In the genomic region with DNA sequence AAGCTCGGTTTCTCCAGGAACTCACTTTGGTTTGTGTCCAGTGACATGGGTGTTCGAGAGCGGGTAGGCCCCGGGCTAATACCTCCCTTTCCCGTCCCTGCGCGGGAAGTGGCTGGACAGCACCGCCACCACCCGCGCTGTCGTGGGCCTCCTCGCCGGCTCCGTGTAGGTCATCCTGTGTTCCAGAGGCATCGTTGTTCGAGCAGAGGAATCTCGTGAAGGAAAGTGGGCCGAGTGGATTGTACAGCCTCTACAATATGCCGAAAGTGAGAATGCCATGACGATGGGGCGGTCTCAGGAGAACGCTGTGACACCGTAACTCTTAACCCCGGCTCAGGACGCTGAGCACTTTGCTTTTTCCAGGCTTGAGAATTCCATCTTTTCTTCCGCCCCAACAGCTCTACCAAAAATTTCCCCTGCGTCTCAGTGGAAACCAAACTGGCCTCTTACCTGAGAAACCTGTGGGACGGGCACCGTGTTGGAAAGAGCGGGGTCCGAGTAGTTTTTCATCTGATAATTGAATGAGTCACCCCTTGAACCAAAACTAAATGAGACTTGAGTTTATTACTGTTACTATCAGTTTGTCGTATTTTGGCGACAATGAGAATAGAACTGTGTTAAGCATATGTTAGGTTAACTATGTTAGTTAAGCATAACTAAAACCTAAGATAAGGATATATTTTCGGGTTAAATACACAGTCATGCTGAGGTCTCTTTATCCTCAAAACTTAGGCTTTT, we compare ENCODE assay signal across 8 cellular contexts. TPM values are rescaled to one million over a fixed set of nuclear protein-coding genes. Genes with fewer than 3 reads are reported as not detected.
DNase-seq lines count a peak whose midpoint lies in the region; ATAC-seq, FAIRE-seq and TF ChIP-seq lines count a peak whose summit lies in the region.

No MANE protein-coding gene starts in this region.

- H3K27ac ChIP-seq in ACC112 (ENCODE audit: low read depth, low read length), result peak overlapping the region; percentile 97
- H3K27ac ChIP-seq in HUES48 (ENCODE audit: low read depth, low read length), result peak overlapping the region; percentile 95
- peak overlapping the region; percentile 98 for H3K27ac ChIP-seq in K562 (ENCODE audit: extremely low read depth, low read depth, low read length)
- H3K27ac ChIP-seq in liver (ENCODE audit: low read depth in 1 of 2, low read length in 2 of 2), result peak overlapping the region; percentile 90 to 95

- FAIRE-seq in K562 (lab: Jason Lieb, UNC), result no peak

- H3K4me1 ChIP-seq in ACC112 (ENCODE audit: control insufficient read depth, insufficient read depth, low read length, unreplicated experiment) (peaks cover 51% of the 10 kb centered on the region), HUES48 (ENCODE audit: control insufficient read depth, insufficient read depth, low read length) (peaks cover 6% of the 10 kb centered on the region; the same call in 1 of the 2 replicates), K562 (replicated peaks in 1 of 2; ENCODE audit: control insufficient read depth in 2 of 2, insufficient read depth in 2 of 2, low read length in 2 of 2) (peaks cover 2 to 16% of the 10 kb centered on the region in 2 experiments; a peak in 2 of 5 replicates), liver (ENCODE audit: control insufficient read depth in 4 of 4, insufficient read depth in 4 of 4, low read length in 3 of 4) (peaks cover 7 to 47% (median 40%) of the 10 kb centered on the region in 4 donors)

- peaks cover 6% of the 10 kb centered on the region; the same call in 1 of the 2 replicates for H4K20me1 ChIP-seq in K562 (replicated peaks; ENCODE audit: control insufficient read depth, insufficient read depth, low read length)

- H2AFZ ChIP-seq in ACC112 (ENCODE audit: low read length, unreplicated experiment), result peak overlapping the region; percentile 48
- peak overlapping the region; percentile 95 for H2AFZ ChIP-seq in K562 (ENCODE audit: low read depth, low read length)

- peak in 1 of 4 experiments; percentile 28 for DNase-seq in K562 (ENCODE audit: extremely low read depth in 1 of 4, low spot score in 3 of 4)
- DNase-seq in type B pancreatic cell (ENCODE audit: extremely low spot score, unreplicated experiment), result no peak
- no peak for DNase-seq in C1 segment of cervical spinal cord (lab: John Stamatoyannopoulos, UW)
- DNase-seq in NCI-H345 treated with DMSO at 0.1 percent for 48 hours (lab: John Stamatoyannopoulos, UW; ENCODE audit: unreplicated experiment), result no peak

- TSS peak; percentile 74 for BruUV-seq in K562 (replicated peaks; lab: Mats Ljungman, UMichigan)

- peak overlapping the region; percentile 87 for H3K4me2 ChIP-seq in K562 (ENCODE audit: insufficient read depth, low read length)

- peak overlapping the region; percentile 99 for H3K4me3 Mint-ChIP-seq in type B pancreatic cell

- TF ChIP-seq RAD21 in K562 (CRISPR knock-in tag; conservative IDR thresholded peaks at IDR 0.05 in 1 of 2, IDR thresholded peaks at IDR 0.05 in 1 of 2), result no peak
- no peak for TF ChIP-seq RAD21 in liver (IDR thresholded peaks at IDR 0.05)

- in situ Hi-C loops in K562 (cut with MboI), result no loop called here

- H3K27me3 Mint-ChIP-seq in type B pancreatic cell, result no peaks in the 10 kb centered on the region

- intact Hi-C loops in K562 (cut with micrococcal nuclease), result no loop called here

- H3K79me2 ChIP-seq in ACC112 (ENCODE audit: control insufficient read depth, insufficient read depth, low read length, unreplicated experiment), result peaks cover 92% of the 10 kb centered on the region
- peaks cover 94% of the 10 kb centered on the region for H3K79me2 ChIP-seq in K562 (ENCODE audit: control insufficient read depth, insufficient read depth, low read length)

- no peaks in the 10 kb centered on the region for H3K9me1 ChIP-seq in K562 (ENCODE audit: control insufficient read depth, insufficient read depth, low read length)

- no peaks in the 10 kb centered on the region for H3K9me3 Mint-ChIP-seq in type B pancreatic cell

- H3K9ac ChIP-seq in HUES48 (ENCODE audit: low read depth, low read length) (peak overlapping the region; percentile 98), K562 (ENCODE audit: insufficient read depth in 1 of 2, low read depth in 2 of 2, low read length in 2 of 2) (peak overlapping the region; percentile 96 to 99), liver (ENCODE audit: low read depth in 1 of 2, low read length in 2 of 2) (peak overlapping the region; percentile 77 to 94)

- POLR2A ChIA-PET in K562 (lab: Yijun Ruan, JAX), result interaction anchor here (0.5 to 1.3 kb wide), 4 partner anchors 16 to 181 kb away, joined by 3 to 4 read pairs (median 4); no protein-coding TSS in a partner anchor

- H3K36me3 Mint-ChIP-seq in type B pancreatic cell, result peaks cover 4% of the 10 kb centered on the region

- H3K4me1 Mint-ChIP-seq in type B pancreatic cell (ENCODE audit: unreplicated experiment), result peaks cover 28% of the 10 kb centered on the region

- TF ChIP-seq POLR2A in K562 (conservative IDR thresholded peaks at IDR 0.05), result 0 out of 2 replicates have a peak, but pooled peaks have one; percentile 8

- CTCF ChIA-PET in K562 (lab: Yijun Ruan, JAX; ENCODE audit: low intra/inter-chr PET ratio), result interaction anchor here (1.0 to 1.1 kb wide), 2 partner anchors 65 to 195 kb away, joined by 3 to 5 read pairs; no protein-coding TSS in a partner anchor

- TF ChIP-seq EP300 in K562 (IDR thresholded peaks at IDR 0.05; ENCODE audit: low read length), result no peak

- peaks cover 7% of the 10 kb centered on the region for H3K36me3 ChIP-seq in ACC112 (ENCODE audit: insufficient read depth, low read length)
- peaks cover 35% of the 10 kb centered on the region for H3K36me3 ChIP-seq in HUES48 (ENCODE audit: control insufficient read depth, insufficient read depth, low read length)
- H3K36me3 ChIP-seq in K562 (ENCODE audit: control insufficient read depth, insufficient read depth, low read length), result peaks cover 44% of the 10 kb centered on the region
- H3K36me3 ChIP-seq in liver (ENCODE audit: control insufficient read depth in 4 of 4, insufficient read depth in 3 of 4, low read depth in 1 of 4, low read length in 3 of 4), result peaks cover 1 to 11% (median 8%) of the 10 kb centered on the region in 4 donors

- no peak for TF ChIP-seq CTCF in K562 (IDR thresholded peaks at IDR 0.05 in 2 of 3, conservative IDR thresholded peaks at IDR 0.05 in 1 of 3; ENCODE audit: insufficient read depth in 2 of 3, low read depth in 1 of 3, low read length in 3 of 3)
- no peak for TF ChIP-seq CTCF in liver (IDR thresholded peaks at IDR 0.05; ENCODE audit: low read depth, low read length, missing input control)
- no peak for TF ChIP-seq CTCF in type B pancreatic cell (conservative IDR thresholded peaks at IDR 0.05)

- H3K9me3 ChIP-seq in HUES48 (ENCODE audit: control insufficient read depth, insufficient read depth, low read length) (no peaks in the 10 kb centered on the region), K562 (replicated peaks; ENCODE audit: control insufficient read depth, insufficient read depth, low read depth, low read length) (no peaks in the 10 kb centered on the region), liver (ENCODE audit: control insufficient read depth in 4 of 4, low read length in 3 of 4) (no peaks in the 10 kb centered on the region)

- ATAC-seq in GM21360 (IDR thresholded peaks at IDR 0.05; ENCODE audit: unreplicated experiment) (peak; percentile 23), K562 (peak; percentile 54)

- H3K27ac Mint-ChIP-seq in type B pancreatic cell, result peak overlapping the region; percentile 98

- H3K27me3 ChIP-seq in ACC112 (ENCODE audit: insufficient read depth, low read length) (no peaks in the 10 kb centered on the region), HUES48 (ENCODE audit: control insufficient read depth, insufficient read depth, low read length) (no peaks in the 10 kb centered on the region), K562 (ENCODE audit: control insufficient read depth in 2 of 2, insufficient read depth in 2 of 2, low read length in 2 of 2) (no peaks in the 10 kb centered on the region), liver (ENCODE audit: control insufficient read depth in 4 of 4, insufficient read depth in 4 of 4, low read length in 3 of 4) (no peaks in the 10 kb centered on the region)

- WGBS in K562 (ENCODE audit: insufficient coverage, low coverage, missing lambda C conversion rate), result 0% methylated on average over 17 of the region's 34 CpGs
- 1% methylated on average over 34 of the region's 34 CpGs for WGBS in liver

- H3K4me3 ChIP-seq in ACC112 (ENCODE audit: low read depth, low read length), result peak overlapping the region; percentile 95
- peak overlapping the region; percentile 91 for H3K4me3 ChIP-seq in HUES48 (ENCODE audit: low read depth, low read length)
- H3K4me3 ChIP-seq in K562, result peak overlapping the region; percentile 85
- H3K4me3 ChIP-seq in liver (ENCODE audit: low read depth in 1 of 3, low read length in 3 of 3), result peak overlapping the region; percentile 76 to 93 (median 77)

RNA-seq across cellular contexts. Expression of a gene that starts 0.5 kb away (rescaled TPM):
- 14.2 and 42.2 TPM in 2 replicates for total RNA-seq in K562 (2011; cell fraction: chromatin; rRNA removed; ENCODE audit: low replicate concordance)
- 11.5 and 17.4 TPM in 2 replicates for total RNA-seq in K562 (2011; cell fraction: nucleolus; rRNA removed)
- total RNA-seq in K562 (2011; cell fraction: nucleoplasm; rRNA removed), result 19.8 and 22.3 TPM in 2 replicates
- 362 and 424 TPM in 2 replicates for total RNA-seq in K562 (2014; rRNA removed)
- 344 and 380 TPM in 2 replicates for total RNA-seq in K562 (2014; rRNA removed; fragmentation: Illumina TruSeq; extraction: Trizol)
- total RNA-seq in K562 (2015; rRNA removed; fragmentation: Illumina TruSeq; extraction: Trizol), result 311 and 332 TPM in 2 replicates
- 234 and 237 TPM in 2 replicates for total RNA-seq in K562 (2021)
- polyA plus RNA-seq in K562 (2011; rRNA removed), result 147 and 314 TPM in 2 replicates
- polyA plus RNA-seq in K562 (2011; cell fraction: cytosol; rRNA removed), result 30.9 and 61.0 TPM in 2 replicates
- 22.8 and 35.5 TPM in 2 replicates for polyA plus RNA-seq in K562 (2011; cell fraction: nucleus; rRNA removed)
- 101 and 349 TPM in 2 replicates for polyA plus RNA-seq in K562 (2012)
- polyA plus RNA-seq in K562 (2014; fragmentation: Illumina TruSeq; extraction: Trizol), result 216 and 275 TPM in 2 replicates
- polyA plus RNA-seq in K562 (2014; fragmentation: Nextera tagmentation; extraction: Ambion mirVana), result 1,000 to 10,000 TPM in 1 of 2 experiments, 100 to 1,000 TPM in 1; 717 to 1,018 TPM
- polyA plus RNA-seq in K562 (2014; rRNA removed), result 310 and 331 TPM in 2 replicates
- 281 and 389 TPM in 2 replicates for polyA minus RNA-seq in K562 (2011; rRNA and poly(A)+ RNA removed)
- 73.4 and 109 TPM in 2 replicates for polyA minus RNA-seq in K562 (2011; cell fraction: cytosol; rRNA and poly(A)+ RNA removed)
- 17.9 and 25.2 TPM in 2 replicates for polyA minus RNA-seq in K562 (2011; cell fraction: nucleus; rRNA and poly(A)+ RNA removed)
- 10 to 100 TPM; 68.0 to 84.6 TPM for total RNA-seq in liver
- 10 to 100 TPM; 32.3 to 72.2 TPM for polyA plus RNA-seq in liver
- 88.1 and 99.1 TPM in 2 replicates for total RNA-seq in type B pancreatic cell (ENCODE audit: low replicate concordance)

RNA-seq across cellular contexts. Expression of a gene that starts 1.0 kb away (rescaled TPM):
- total RNA-seq in K562 (2011; cell fraction: chromatin; rRNA removed; ENCODE audit: low replicate concordance), result 29.4 and 58.7 TPM in 2 replicates
- total RNA-seq in K562 (2011; cell fraction: nucleolus; rRNA removed), result 23.3 and 33.2 TPM in 2 replicates
- 32.0 and 46.9 TPM in 2 replicates for total RNA-seq in K562 (2011; cell fraction: nucleoplasm; rRNA removed)
- total RNA-seq in K562 (2014; rRNA removed) (35.5 and 41.2 TPM in 2 replicates), K562 (2014; rRNA removed; fragmentation: Illumina TruSeq; extraction: Trizol) (56.9 and 71.0 TPM in 2 replicates), K562 (2015; rRNA removed; fragmentation: Illumina TruSeq; extraction: Trizol) (57.2 and 60.1 TPM in 2 replicates), K562 (2021) (30.4 and 36.6 TPM in 2 replicates), liver (10 to 100 TPM; 35.8 to 53.2 TPM), type B pancreatic cell (ENCODE audit: low replicate concordance) (52.8 and 60.1 TPM in 2 replicates)
- polyA plus RNA-seq in K562 (2011; rRNA removed) (29.5 and 49.6 TPM in 2 replicates), K562 (2014; fragmentation: Illumina TruSeq; extraction: Trizol) (38.6 and 42.6 TPM in 2 replicates), K562 (2014; fragmentation: Nextera tagmentation; extraction: Ambion mirVana) (10 to 100 TPM; 86.3 to 91.0 TPM), K562 (2014; rRNA removed) (35.5 and 50.0 TPM in 2 replicates), liver (10 to 100 TPM; 22.6 to 49.8 TPM)
- polyA plus RNA-seq in K562 (2011; cell fraction: cytosol; rRNA removed), result 13.4 and 18.1 TPM in 2 replicates
- 11.6 and 12.8 TPM in 2 replicates for polyA plus RNA-seq in K562 (2011; cell fraction: nucleus; rRNA removed)
- 35.5 and 40.0 TPM in 2 replicates for polyA plus RNA-seq in K562 (2012)
- polyA minus RNA-seq in K562 (2011; rRNA and poly(A)+ RNA removed), result 29.9 and 41.6 TPM in 2 replicates
- 20.2 and 30.2 TPM in 2 replicates for polyA minus RNA-seq in K562 (2011; cell fraction: cytosol; rRNA and poly(A)+ RNA removed)
- 21.9 and 22.6 TPM in 2 replicates for polyA minus RNA-seq in K562 (2011; cell fraction: nucleus; rRNA and poly(A)+ RNA removed)

RNA-seq across cellular contexts. Expression of a gene that starts 51.3 kb away (rescaled TPM):
- not detected in 2 replicates for total RNA-seq in K562 (2011; cell fraction: chromatin; rRNA removed; ENCODE audit: low replicate concordance)
- total RNA-seq in K562 (2011; cell fraction: nucleolus; rRNA removed), result not detected in 2 replicates
- total RNA-seq in K562 (2011; cell fraction: nucleoplasm; rRNA removed), result not detected in 2 replicates
- total RNA-seq in K562 (2014; rRNA removed), result not detected in 2 replicates
- total RNA-seq in K562 (2014; rRNA removed; fragmentation: Illumina TruSeq; extraction: Trizol), result not detected in 2 replicates
- total RNA-seq in K562 (2015; rRNA removed; fragmentation: Illumina TruSeq; extraction: Trizol), result not detected in 2 replicates
- total RNA-seq in K562 (2021), result not detected in 2 replicates
- not detected in 2 replicates for polyA plus RNA-seq in K562 (2011; rRNA removed)
- not detected in 2 replicates for polyA plus RNA-seq in K562 (2011; cell fraction: cytosol; rRNA removed)
- polyA plus RNA-seq in K562 (2011; cell fraction: nucleus; rRNA removed), result not detected in 2 replicates
- not detected in 2 replicates for polyA plus RNA-seq in K562 (2012)
- not detected in 2 replicates for polyA plus RNA-seq in K562 (2014; fragmentation: Illumina TruSeq; extraction: Trizol)
- not detected for polyA plus RNA-seq in K562 (2014; fragmentation: Nextera tagmentation; extraction: Ambion mirVana)
- polyA plus RNA-seq in K562 (2014; rRNA removed), result not detected in 2 replicates
- not detected in 2 replicates for polyA minus RNA-seq in K562 (2011; rRNA and poly(A)+ RNA removed)
- polyA minus RNA-seq in K562 (2011; cell fraction: cytosol; rRNA and poly(A)+ RNA removed), result 2.3 TPM in 1 of 2 replicates, not detected in the other
- not detected in 2 replicates for polyA minus RNA-seq in K562 (2011; cell fraction: nucleus; rRNA and poly(A)+ RNA removed)
- 10 to 100 TPM in 1 of 2 donors, 1 to 10 TPM in 1; 6.1 to 17.4 TPM for total RNA-seq in liver
- polyA plus RNA-seq in liver, result 10 to 100 TPM; 11.0 to 11.3 TPM
- 1.2 TPM in 1 of 2 replicates, not detected in the other for total RNA-seq in type B pancreatic cell (ENCODE audit: low replicate concordance)
